Comparison of ENCODE assay signal across 23 cellular contexts in the genomic region with DNA sequence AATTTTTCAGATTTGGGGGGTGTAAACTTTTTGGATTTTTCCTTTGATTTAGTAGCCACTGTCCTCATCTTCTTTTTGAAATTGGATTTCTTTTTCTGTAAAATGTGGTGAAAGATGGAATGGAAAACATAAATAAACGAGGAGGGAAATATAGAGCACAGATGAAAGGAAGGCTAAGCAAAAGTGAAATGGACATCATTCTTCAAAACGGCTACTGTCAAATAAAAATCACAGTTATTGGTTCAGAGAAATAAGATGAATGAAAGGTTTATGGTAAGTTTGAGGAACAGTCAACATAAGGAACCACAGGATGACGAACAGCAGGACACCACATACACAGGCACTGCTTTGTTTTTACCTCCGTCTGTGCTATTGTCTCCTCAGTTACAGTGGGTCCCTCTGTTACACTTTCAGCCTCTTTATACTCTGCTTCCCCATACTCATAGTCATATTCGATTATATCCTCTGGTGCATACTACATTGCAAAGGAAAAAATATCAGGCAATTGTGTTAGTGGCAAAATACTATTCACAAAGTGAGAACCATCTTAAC.
A peak's percentile ranks its signal among the peaks of the same experiment; 100 is the strongest.
DNase-seq lines count a peak whose midpoint lies in the region; ATAC-seq and TF ChIP-seq lines count a peak whose summit lies in the region.
"Had no signal": no experiment of that assay in that cellular context is flagged by ENCODE, and none has a peak within 500 bp of the region (broad histone marks: within the 10 kb centered on the region; RNA-seq: fewer than 3 reads in every experiment).

No MANE protein-coding gene starts in this region.

- H3K9me3 ChIP-seq in A673 (ENCODE audit: low read depth, low read length, poor library complexity, severe bottlenecking) (no peaks in the 10 kb centered on the region), iPS-20b (ENCODE audit: insufficient read depth, low read depth, low read length) (no peaks in the 10 kb centered on the region)
- H3K9me3 ChIP-seq: BE2C, Caco-2, HAP-1, Peyer's patch had no signal

- POLR2A ChIA-PET in A673 (lab: Charles Lee; ENCODE audit: low non-redundant PET): no interaction called here
- POLR2A ChIA-PET in HEK293T (lab: Yijun Ruan, JAX): no interaction called here

- intact Hi-C loops in A673 (cut with micrococcal nuclease; ENCODE audit: unreplicated experiment): no loop called here

- H3K4me3 ChIP-seq in A673 (ENCODE audit: low read depth, low read length, poor library complexity, severe bottlenecking) (no peak overlapping the region), iPS-20b (ENCODE audit: low read length) (peak overlapping the region; percentile 26; the same call in 1 of the 2 replicates)
- H3K4me3 ChIP-seq: GM12878, HAP-1, Peyer's patch, SK-N-MC had no signal

- in situ Hi-C loops in SK-MEL-5 (cut with HindIII; ENCODE audit: low pct_unique_long_range_greater_than_20kb, low sequenced_read_pairs): no loop called here

- peak; percentile 3 for DNase-seq in A673 (ENCODE audit: low spot score)
- DNase-seq in HEK293T (ENCODE audit: extremely low spot score): peak; percentile 10
- DNase-seq in SK-MEL-5 (ENCODE audit: low read depth, low spot score): peak; percentile 88
- DNase-seq in NCI-H526 (lab: John Stamatoyannopoulos, UW): no peak
- no peak for DNase-seq in activated gamma-delta T cell (lab: John Stamatoyannopoulos, UW)
- no peak for DNase-seq in DMS53 (lab: John Stamatoyannopoulos, UW)
- DNase-seq: BE2C; Caco-2; CD4-positive, CD25-positive, alpha-beta regulatory T cell; GF-D8; MM.1S; NCI-H1092; NCI-H1694; NCI-H2081 treated with DMSO at 0.1 percent for 48 hours; NCI-H510A; NK-92 treated with Interleukin-12 subunit alpha and Interleukin-12 subunit beta, amount 100 ng/mL, for 24 hours; Peyer's patch; Right ventricle myocardium superior had no signal

- H3K27me3 ChIP-seq in A673 (replicated peaks; ENCODE audit: insufficient read depth, low read depth, low read length, poor library complexity) (no peaks in the 10 kb centered on the region), iPS-20b (ENCODE audit: insufficient read depth, low read length) (no peaks in the 10 kb centered on the region)
- H3K27me3 ChIP-seq: BE2C, Peyer's patch had no signal

- CTCF ChIA-PET in A673 (lab: Charles Lee) (no interaction called here), HEK293T (lab: Yijun Ruan, JAX) (no interaction called here)

- BruUV-seq in A673 (replicated peaks; lab: Mats Ljungman, UMichigan): no TSS peak

- H3K4me1 ChIP-seq in A673 (ENCODE audit: insufficient read depth, low read length, poor library complexity, severe bottlenecking): no peaks in the 10 kb centered on the region
- peaks cover 7% of the 10 kb centered on the region; the same call in 1 of the 2 replicates for H3K4me1 ChIP-seq in iPS-20b (ENCODE audit: insufficient read depth, low read length)
- H3K4me1 ChIP-seq: BE2C, Caco-2, HAP-1, Peyer's patch had no signal

- no peak for TF ChIP-seq CTCF in A673 (conservative IDR thresholded peaks at IDR 0.05; ENCODE audit: low read depth, low read length)

- ATAC-seq in GM18498 (IDR thresholded peaks at IDR 0.05; ENCODE audit: unreplicated experiment): no peak
- ATAC-seq: GM12878 had no signal

- H3K36me3 ChIP-seq in A673 (ENCODE audit: insufficient read depth, low read length, poor library complexity, severe bottlenecking): no peaks in the 10 kb centered on the region
- no peaks in the 10 kb centered on the region for H3K36me3 ChIP-seq in iPS-20b (ENCODE audit: insufficient read depth, low read depth, low read length)
- H3K36me3 ChIP-seq: BE2C, HAP-1, Peyer's patch had no signal

- H3K27ac ChIP-seq in A673 (ENCODE audit: low read depth, low read length, poor library complexity, severe bottlenecking) (no peak overlapping the region), iPS-20b (ENCODE audit: low read length) (no peak overlapping the region)
- H3K27ac ChIP-seq: Peyer's patch, SK-N-MC had no signal

- no peak overlapping the region for H3K9ac ChIP-seq in iPS-20b (ENCODE audit: low read depth, low read length)

TF ChIP-seq in HEK293T, 16 proteins besides CTCF, POLR2A, EP300 and RAD21:
- TF ChIP-seq LEF1 (IDR thresholded peaks at IDR 0.05; ENCODE audit: borderline replicate concordance) (peak; percentile 94), FOXK2 (IDR thresholded peaks at IDR 0.05) (no peak), L3MBTL2 (conservative IDR thresholded peaks at IDR 0.05) (no peak), ARNT (IDR thresholded peaks at IDR 0.05) (0 out of 2 replicates have a peak, but pooled peaks have one; percentile 38), CTBP1 (IDR thresholded peaks at IDR 0.05; ENCODE audit: borderline replicate concordance) (peak; percentile 88; the same call in 1 of the 2 replicates)
- TF ChIP-seq, protein P1, sequence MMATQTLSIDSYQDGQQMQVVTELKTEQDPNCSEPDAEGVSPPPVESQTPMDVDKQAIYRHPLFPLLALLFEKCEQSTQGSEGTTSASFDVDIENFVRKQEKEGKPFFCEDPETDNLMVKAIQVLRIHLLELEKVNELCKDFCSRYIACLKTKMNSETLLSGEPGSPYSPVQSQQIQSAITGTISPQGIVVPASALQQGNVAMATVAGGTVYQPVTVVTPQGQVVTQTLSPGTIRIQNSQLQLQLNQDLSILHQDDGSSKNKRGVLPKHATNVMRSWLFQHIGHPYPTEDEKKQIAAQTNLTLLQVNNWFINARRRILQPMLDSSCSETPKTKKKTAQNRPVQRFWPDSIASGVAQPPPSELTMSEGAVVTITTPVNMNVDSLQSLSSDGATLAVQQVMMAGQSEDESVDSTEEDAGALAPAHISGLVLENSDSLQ (IDR thresholded peaks at IDR 0.05): peak; percentile 94

Comparison
In these comparisons a context has a peak if more than half of its experiments do, and no peak if none do; other contexts are left out.
1. DNase-seq: peak in A673 (single experiment), HEK293T (single experiment) and SK-MEL-5 (single experiment); none in NCI-H526 (0 of 2), activated gamma-delta T cell (single experiment) and DMS53 (single experiment).